ENCODE assay signal across 16 cellular contexts in the genomic region with DNA sequence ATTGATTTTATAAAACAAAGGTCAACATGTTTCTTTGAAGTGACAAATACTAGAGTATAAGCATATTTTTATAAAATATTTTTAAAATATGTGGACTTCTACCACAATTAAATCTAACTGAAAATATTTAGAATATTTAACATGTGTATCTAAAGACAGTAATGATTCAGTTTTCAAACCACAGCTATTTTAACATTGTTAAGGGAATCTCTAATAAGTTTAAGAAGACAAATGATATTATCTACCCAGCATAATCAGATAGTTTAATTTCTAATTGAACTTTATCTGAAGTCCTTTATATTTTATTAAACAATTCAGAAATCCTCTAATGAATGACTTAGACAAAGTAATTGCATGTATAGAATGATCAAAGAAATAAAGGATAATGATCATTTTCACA.
"Had no signal": no experiment of that assay in that cellular context is flagged by ENCODE, and none has a peak within 500 bp of the region (broad histone marks: within the 10 kb centered on the region; RNA-seq: fewer than 3 reads in every experiment).

No MANE protein-coding gene starts in this region.

- H3K27ac ChIP-seq: RWPE1 had no signal

- H3K9me3 ChIP-seq: MG63 had no signal

- DNase-seq: Karpas-422, KG1, MG63, NCI-H1092, NCI-H1105 treated with DMSO at 0.1 percent for 48 hours, NCI-H1417 treated with DMSO at 0.1 percent for 48 hours, NCI-H146, NCI-H1694 treated with DMSO at 0.1 percent for 48 hours, NCI-H1930, NCI-H2081, NCI-H2107, NCI-H524, NCI-H526 treated with DMSO at 0.1 percent for 48 hours, NCI-H748 treated with DMSO at 0.1 percent for 48 hours, SHP77 had no signal

- H3K4me3 ChIP-seq: MG63 had no signal

- H3K27me3 ChIP-seq: MG63 had no signal

- H3K36me3 ChIP-seq: MG63 had no signal
